ENCODE assay signal across 22 cellular contexts in the genomic region with DNA sequence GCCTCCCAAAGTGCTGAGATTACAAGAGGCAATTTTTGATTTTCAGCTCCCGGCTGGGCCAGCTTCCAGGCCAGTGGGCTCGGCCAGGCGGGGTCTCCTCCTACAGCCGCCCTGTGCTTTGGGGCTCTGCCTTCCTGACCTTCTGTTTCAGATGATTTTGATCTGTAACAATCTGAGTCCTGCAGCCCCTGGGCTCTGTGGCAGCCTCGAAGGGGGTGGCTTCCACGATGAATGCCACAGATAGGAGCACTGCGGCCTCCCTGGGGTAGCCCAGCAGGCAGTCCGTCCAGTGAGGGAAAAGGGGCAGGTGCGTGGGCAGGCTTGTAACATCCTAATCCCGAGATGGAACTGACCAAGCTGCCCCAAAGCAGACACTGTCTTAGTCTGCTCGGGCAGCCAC.
"Had no signal": no experiment of that assay in that cellular context is flagged by ENCODE, and none has a peak within 500 bp of the region (broad histone marks: within the 10 kb centered on the region; RNA-seq: fewer than 3 reads in every experiment).

No MANE protein-coding gene starts in this region.

- H3K27ac Mint-ChIP-seq: activated naive CD4-positive, alpha-beta T cell treated with anti-CD3 and anti-CD28 coated beads, Interleukin-2, amount 50 U/mL, for 24 hours; T-helper 1 cell treated with Interleukin-12 subunit alpha and Interleukin-12 subunit beta and Interleukin-4 antibody, amounts not matched to agents 30 μg/mL and 1 μg/mL, for 36 hours had no signal

- DNase-seq: activated CD4-positive, alpha-beta memory T cell treated with anti-CD3 and anti-CD28 coated beads for 36 hours; activated CD4-positive, alpha-beta T cell treated with anti-CD3 and anti-CD28 coated beads for 48 hours; activated CD4-positive, CD25-positive, alpha-beta regulatory T cell; activated gamma-delta T cell; activated T-cell treated with anti-CD3 and anti-CD28 coated beads, Interleukin-2, amount 50 U/mL, for 4 hours; brain microvascular endothelial cell; caudate nucleus; effector memory CD4-positive, alpha-beta T cell; foreskin keratinocyte; kidney; naive thymus-derived CD8-positive, alpha-beta T cell; ovary; stimulated activated CD4-positive, alpha-beta T cell treated with anti-CD3 and anti-CD28 coated beads, Interleukin-4, amount 100 ng/mL, for 1 hour; stimulated activated naive CD8-positive, alpha-beta T cell treated with anti-CD3 and anti-CD28 coated beads, Interleukin-15, Interleukin-2, amounts not matched to agents 100 U/mL and 50 U/mL, for 24 hours; substantia nigra; thyroid gland had no signal

- H3K9me3 ChIP-seq: ovary, psoas muscle, right atrium auricular region, thyroid gland had no signal

- H3K4me1 Mint-ChIP-seq: activated naive CD4-positive, alpha-beta T cell treated with anti-CD3 and anti-CD28 coated beads, Interleukin-2, amount 50 U/mL, for 24 hours had no signal

- H3K4me1 ChIP-seq: foreskin keratinocyte, psoas muscle, right atrium auricular region, spleen, thyroid gland had no signal

- H3K27me3 ChIP-seq: brain microvascular endothelial cell, foreskin keratinocyte, ovary, right atrium auricular region, thyroid gland had no signal

- H3K27ac ChIP-seq: brain microvascular endothelial cell, foreskin keratinocyte, ovary, psoas muscle, right atrium auricular region, spleen, thyroid gland had no signal

- H3K36me3 Mint-ChIP-seq: activated CD4-positive, alpha-beta memory T cell treated with anti-CD3 and anti-CD28 coated beads for 36 hours; activated naive CD4-positive, alpha-beta T cell treated with anti-CD3 and anti-CD28 coated beads, Interleukin-2, amount 50 U/mL, for 24 hours; naive thymus-derived CD8-positive, alpha-beta T cell had no signal

- H3K36me3 ChIP-seq: brain microvascular endothelial cell, ovary, right atrium auricular region, spleen, thyroid gland had no signal

- H3K27me3 Mint-ChIP-seq: activated naive CD4-positive, alpha-beta T cell treated with anti-CD3 and anti-CD28 coated beads, Interleukin-2, amount 50 U/mL, for 24 hours had no signal

- ATAC-seq: activated T-cell treated with anti-CD3 and anti-CD28 coated beads, Interleukin-2, amount 50 U/mL, for 4 hours; foreskin keratinocyte; naive thymus-derived CD8-positive, alpha-beta T cell; psoas muscle; stimulated activated naive CD8-positive, alpha-beta T cell treated with anti-CD3 and anti-CD28 coated beads, Interleukin-15, Interleukin-2, amounts not matched to agents 100 U/mL and 50 U/mL, for 24 hours had no signal

- H3K9me3 Mint-ChIP-seq: activated naive CD4-positive, alpha-beta T cell treated with anti-CD3 and anti-CD28 coated beads, Interleukin-2, amount 50 U/mL, for 24 hours; activated T-cell treated with anti-CD3 and anti-CD28 coated beads, Interleukin-2, amount 50 U/mL, for 4 hours; naive thymus-derived CD8-positive, alpha-beta T cell; T-helper 1 cell treated with Interleukin-12 subunit alpha and Interleukin-12 subunit beta and Interleukin-4 antibody, amounts not matched to agents 30 μg/mL and 1 μg/mL, for 36 hours had no signal

- H3K4me3 Mint-ChIP-seq: activated naive CD4-positive, alpha-beta T cell treated with anti-CD3 and anti-CD28 coated beads, Interleukin-2, amount 50 U/mL, for 24 hours; activated T-cell treated with anti-CD3 and anti-CD28 coated beads, Interleukin-2, amount 50 U/mL, for 4 hours; T-helper 1 cell treated with Interleukin-12 subunit alpha and Interleukin-12 subunit beta and Interleukin-4 antibody, amounts not matched to agents 30 μg/mL and 1 μg/mL, for 36 hours had no signal

- H3K4me3 ChIP-seq: lung, ovary, psoas muscle, right atrium auricular region, spleen, thyroid gland had no signal
